ENCODE assay signal across 25 cellular contexts in the genomic region with DNA sequence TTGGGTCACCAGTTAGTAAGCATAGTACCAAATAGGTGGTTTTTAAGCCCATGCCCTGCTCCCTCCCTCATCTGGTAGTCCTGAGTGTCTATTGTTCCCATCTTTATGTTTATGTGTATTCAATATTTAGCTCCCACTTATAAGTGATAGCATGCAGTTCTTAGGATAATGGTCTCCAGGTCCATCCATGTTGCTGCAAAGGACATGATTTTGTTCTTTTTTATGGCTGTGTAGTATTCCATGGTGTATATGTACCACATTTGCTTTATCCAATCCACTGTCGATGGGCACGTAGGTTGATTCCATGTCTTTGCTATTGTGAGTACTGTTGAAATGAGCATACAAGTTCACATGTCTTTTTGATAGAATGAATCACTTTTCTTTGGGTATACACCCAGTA. TPM values are rescaled to one million over a fixed set of nuclear protein-coding genes. Genes with fewer than 3 reads are reported as not detected.
DNase-seq lines count a peak whose midpoint lies in the region; ATAC-seq, FAIRE-seq and TF ChIP-seq lines count a peak whose summit lies in the region.
"Had no signal": no experiment of that assay in that cellular context is flagged by ENCODE, and none has a peak within 500 bp of the region (broad histone marks: within the 10 kb centered on the region; RNA-seq: fewer than 3 reads in every experiment).

No MANE protein-coding gene starts in this region.

- 0% methylated on average over 2 of the region's 2 CpGs for WGBS in K562 (ENCODE audit: insufficient coverage, low coverage, missing lambda C conversion rate)

- H3F3A ChIP-seq in PC-9 (ENCODE audit: insufficient read depth, low read depth) (peaks cover 52% of the 10 kb centered on the region), MM.1S (ENCODE audit: insufficient read depth, low read length) (peaks cover under 1% of the 10 kb centered on the region; the same call in 1 of the 2 replicates)

- H3K27me3 Mint-ChIP-seq in activated naive CD8-positive, alpha-beta T cell treated with anti-CD3 and anti-CD28 coated beads, Interleukin-2, amount 50 U/mL, for 24 hours = no peaks in the 10 kb centered on the region
- H3K27me3 Mint-ChIP-seq in activated naive CD8-positive, alpha-beta T cell treated with anti-CD3 and anti-CD28 coated beads for 36 hours = no peaks in the 10 kb centered on the region
- H3K27me3 Mint-ChIP-seq: CD4-positive, CD25-positive, alpha-beta regulatory T cell had no signal

- H3K4me3 ChIP-seq in PC-9 = no peak overlapping the region
- H3K4me3 ChIP-seq in K562 = no peak overlapping the region
- no peak overlapping the region for H3K4me3 ChIP-seq in MM.1S (ENCODE audit: low read length)
- H3K4me3 ChIP-seq: GM23338, HAP-1 had no signal

- H3K27me3 ChIP-seq in PC-9 (ENCODE audit: insufficient read depth, low read depth) (no peaks in the 10 kb centered on the region), K562 (ENCODE audit: control insufficient read depth in 2 of 2, insufficient read depth in 2 of 2, low read length in 2 of 2) (peaks cover 10 to 17% of the 10 kb centered on the region in 2 experiments; a peak in 4 of 5 replicates), MM.1S (replicated peaks; ENCODE audit: insufficient read depth, low read length) (no peaks in the 10 kb centered on the region)
- H3K27me3 ChIP-seq: BE2C had no signal

- no peaks in the 10 kb centered on the region for H3K79me2 ChIP-seq in PC-9 (ENCODE audit: low read depth)
- H3K79me2 ChIP-seq in K562 (ENCODE audit: control insufficient read depth, insufficient read depth, low read length) = no peaks in the 10 kb centered on the region
- no peaks in the 10 kb centered on the region for H3K79me2 ChIP-seq in MM.1S (ENCODE audit: low read length)

- H3K27ac ChIP-seq in PC-9 (peak overlapping the region; percentile 93), K562 (ENCODE audit: extremely low read depth, low read depth, low read length) (no peak overlapping the region), MM.1S (ENCODE audit: low read length) (no peak overlapping the region)

- ATAC-seq in activated naive CD8-positive, alpha-beta T cell treated with anti-CD3 and anti-CD28 coated beads, Interleukin-2, amount 50 U/mL, for 24 hours = no peak
- ATAC-seq in K562 = no peak
- ATAC-seq: GM23338 had no signal

- BruUV-seq in PC-9 (replicated peaks; lab: Mats Ljungman, UMichigan) (no TSS peak), K562 (replicated peaks; lab: Mats Ljungman, UMichigan) (no TSS peak)

- peak overlapping the region; percentile 4 for H3K4me3 Mint-ChIP-seq in activated naive CD8-positive, alpha-beta T cell treated with anti-CD3 and anti-CD28 coated beads, Interleukin-2, amount 50 U/mL, for 24 hours
- no peak overlapping the region for H3K4me3 Mint-ChIP-seq in activated naive CD8-positive, alpha-beta T cell treated with anti-CD3 and anti-CD28 coated beads for 36 hours
- H3K4me3 Mint-ChIP-seq: CD4-positive, CD25-positive, alpha-beta regulatory T cell; GM23338 had no signal

- H3K27ac Mint-ChIP-seq in activated naive CD8-positive, alpha-beta T cell treated with anti-CD3 and anti-CD28 coated beads, Interleukin-2, amount 50 U/mL, for 24 hours = no peak overlapping the region
- no peak overlapping the region for H3K27ac Mint-ChIP-seq in activated naive CD8-positive, alpha-beta T cell treated with anti-CD3 and anti-CD28 coated beads for 36 hours
- H3K27ac Mint-ChIP-seq: GM23338 had no signal

- CTCF ChIA-PET in PC-9 (lab: Charles Lee) = no interaction called here
- CTCF ChIA-PET in K562 (lab: Yijun Ruan, JAX; ENCODE audit: low intra/inter-chr PET ratio) = no interaction called here

- no peak for DNase-seq in activated naive CD8-positive, alpha-beta T cell treated with anti-CD3 and anti-CD28 coated beads, Interleukin-2, amount 50 U/mL, for 24 hours
- DNase-seq in activated naive CD8-positive, alpha-beta T cell treated with anti-CD3 and anti-CD28 coated beads for 36 hours = no peak
- DNase-seq in PC-9 (no peak), K562 (ENCODE audit: extremely low read depth in 1 of 4, low spot score in 3 of 4) (no peak), MM.1S (no peak), SKM-1 treated with dmso at 0.1 percent for 144 hours (lab: John Stamatoyannopoulos, UW; ENCODE audit: unreplicated experiment) (no peak), D341Med (ENCODE audit: low spot score) (no peak)
- DNase-seq: BE2C; CD4-positive, CD25-positive, alpha-beta regulatory T cell; DMS153; Kasumi-1; NCI-H1048; NCI-H1417 treated with DMSO at 0.1 percent for 48 hours; NCI-H187; NCI-H446; SHP77; SW 1271 had no signal

- H3K9ac ChIP-seq in K562 (ENCODE audit: insufficient read depth in 1 of 2, low read depth in 2 of 2, low read length in 2 of 2) (no peak overlapping the region), MM.1S (ENCODE audit: low read length) (no peak overlapping the region)

- H3K9me3 ChIP-seq in PC-9 (ENCODE audit: insufficient read depth, low read depth) = no peaks in the 10 kb centered on the region; the same call in 1 of the 2 replicates
- no peaks in the 10 kb centered on the region for H3K9me3 ChIP-seq in K562 (replicated peaks; ENCODE audit: control insufficient read depth, insufficient read depth, low read depth, low read length)
- H3K9me3 ChIP-seq in MM.1S (replicated peaks; ENCODE audit: insufficient read depth, low read length) = no peaks in the 10 kb centered on the region
- H3K9me3 ChIP-seq: BE2C, HAP-1 had no signal

- H3K36me3 ChIP-seq in PC-9 (ENCODE audit: low read depth) (no peaks in the 10 kb centered on the region), K562 (ENCODE audit: control insufficient read depth, insufficient read depth, low read length) (no peaks in the 10 kb centered on the region), MM.1S (replicated peaks; ENCODE audit: insufficient read depth, low read length) (no peaks in the 10 kb centered on the region)
- H3K36me3 ChIP-seq: BE2C, HAP-1 had no signal

- no peaks in the 10 kb centered on the region for H3K9me1 ChIP-seq in K562 (ENCODE audit: control insufficient read depth, insufficient read depth, low read length)

- H3K4me2 ChIP-seq in PC-9 (peak overlapping the region; percentile 73), K562 (ENCODE audit: insufficient read depth, low read length) (no peak overlapping the region), MM.1S (ENCODE audit: low read depth, low read length) (no peak overlapping the region)
- H3K4me2 ChIP-seq: GM23338 had no signal

- TF ChIP-seq EP300 in K562 (IDR thresholded peaks at IDR 0.05; ENCODE audit: low read length) = no peak

- TF ChIP-seq CTCF in PC-9 (conservative IDR thresholded peaks at IDR 0.05) (no peak), K562 (IDR thresholded peaks at IDR 0.05 in 2 of 3, conservative IDR thresholded peaks at IDR 0.05 in 1 of 3; ENCODE audit: insufficient read depth in 2 of 3, low read depth in 1 of 3, low read length in 3 of 3) (no peak), MM.1S (IDR thresholded peaks at IDR 0.05; ENCODE audit: low read length) (no peak)

- no peaks in the 10 kb centered on the region for H4K20me1 ChIP-seq in PC-9 (ENCODE audit: insufficient read depth)
- H4K20me1 ChIP-seq in K562 (replicated peaks; ENCODE audit: control insufficient read depth, insufficient read depth, low read length) = no peaks in the 10 kb centered on the region
- no peaks in the 10 kb centered on the region for H4K20me1 ChIP-seq in MM.1S (ENCODE audit: insufficient read depth, low read length)

- no peak for TF ChIP-seq RAD21 in K562 (CRISPR knock-in tag; conservative IDR thresholded peaks at IDR 0.05 in 1 of 2, IDR thresholded peaks at IDR 0.05 in 1 of 2)

- H2AFZ ChIP-seq in PC-9 (no peak overlapping the region), K562 (ENCODE audit: low read depth, low read length) (no peak overlapping the region), MM.1S (ENCODE audit: low read length) (no peak overlapping the region)
- H2AFZ ChIP-seq: GM23338 had no signal

- no peak for TF ChIP-seq POLR2A in K562 (conservative IDR thresholded peaks at IDR 0.05)

- in situ Hi-C loops in K562 (cut with MboI) = no loop called here

- peaks cover 71% of the 10 kb centered on the region for H3K4me1 ChIP-seq in PC-9 (replicated peaks; ENCODE audit: insufficient read depth)
- H3K4me1 ChIP-seq in K562 (replicated peaks in 1 of 2; ENCODE audit: control insufficient read depth in 2 of 2, insufficient read depth in 2 of 2, low read length in 2 of 2) = no peaks in the 10 kb centered on the region
- H3K4me1 ChIP-seq in MM.1S (ENCODE audit: low read length) = peaks cover 18% of the 10 kb centered on the region
- H3K4me1 ChIP-seq: HAP-1 had no signal

- H3K9me3 Mint-ChIP-seq in activated naive CD8-positive, alpha-beta T cell treated with anti-CD3 and anti-CD28 coated beads, Interleukin-2, amount 50 U/mL, for 24 hours = no peaks in the 10 kb centered on the region
- no peaks in the 10 kb centered on the region for H3K9me3 Mint-ChIP-seq in activated naive CD8-positive, alpha-beta T cell treated with anti-CD3 and anti-CD28 coated beads for 36 hours
- H3K9me3 Mint-ChIP-seq: CD4-positive, CD25-positive, alpha-beta regulatory T cell; GM23338 had no signal

- H3K36me3 Mint-ChIP-seq in activated naive CD8-positive, alpha-beta T cell treated with anti-CD3 and anti-CD28 coated beads, Interleukin-2, amount 50 U/mL, for 24 hours (ENCODE audit: low read depth) = no peaks in the 10 kb centered on the region
- no peaks in the 10 kb centered on the region for H3K36me3 Mint-ChIP-seq in activated naive CD8-positive, alpha-beta T cell treated with anti-CD3 and anti-CD28 coated beads for 36 hours
- H3K36me3 Mint-ChIP-seq: CD4-positive, CD25-positive, alpha-beta regulatory T cell had no signal

- POLR2A ChIA-PET in PC-9 (lab: Charles Lee; ENCODE audit: unreplicated experiment) (interaction anchor here (0.7 kb wide), 1 partner anchor 1257 kb away, joined by 3 read pairs; no protein-coding TSS in a partner anchor), K562 (lab: Yijun Ruan, JAX) (interaction anchor here (0.6 kb wide), 1 partner anchor 116 kb away, joined by 3 read pairs; no protein-coding TSS in a partner anchor)

- intact Hi-C loops in PC-9 (cut with micrococcal nuclease; ENCODE audit: unreplicated experiment) (loop anchor here (2.0 to 10.0 kb wide), 2 partner anchors 16 to 134 kb away; no protein-coding TSS in a partner anchor), K562 (cut with micrococcal nuclease) (loop anchor here (10.0 kb wide), 1 partner anchor 234 kb away; no protein-coding TSS in a partner anchor)

- peaks cover 38% of the 10 kb centered on the region for H3K4me1 Mint-ChIP-seq in activated naive CD8-positive, alpha-beta T cell treated with anti-CD3 and anti-CD28 coated beads, Interleukin-2, amount 50 U/mL, for 24 hours
- peaks cover 37% of the 10 kb centered on the region for H3K4me1 Mint-ChIP-seq in activated naive CD8-positive, alpha-beta T cell treated with anti-CD3 and anti-CD28 coated beads for 36 hours

- no peak for FAIRE-seq in K562 (lab: Jason Lieb, UNC)
- FAIRE-seq: GM12891 had no signal

- H3K9me2 ChIP-seq in PC-9 (ENCODE audit: insufficient read depth) = no peaks in the 10 kb centered on the region
- no peaks in the 10 kb centered on the region for H3K9me2 ChIP-seq in MM.1S (replicated peaks; ENCODE audit: insufficient read depth, low read length)

RNA-seq across cellular contexts. Expression of gene SYTL2, which starts 18.2 kb away (rescaled TPM):
- total RNA-seq in activated naive CD8-positive, alpha-beta T cell treated with anti-CD3 and anti-CD28 coated beads for 36 hours = 1 to 10 TPM; 5.8 to 7.6 TPM
- total RNA-seq in PC-9 (2021) (13.3 and 16.0 TPM in 2 replicates), K562 (2014; rRNA removed) (0.05 and 0.33 TPM in 2 replicates), K562 (2014; rRNA removed; fragmentation: Illumina TruSeq; extraction: Trizol) (0.26 and 0.55 TPM in 2 replicates), K562 (2015; rRNA removed; fragmentation: Illumina TruSeq; extraction: Trizol) (0.30 and 0.43 TPM in 2 replicates), K562 (2021) (0.35 and 0.36 TPM in 2 replicates)
- total RNA-seq in K562 (2011; cell fraction: chromatin; rRNA removed; ENCODE audit: low replicate concordance) = 0.37 and 0.46 TPM in 2 replicates
- 0.79 TPM in 1 of 2 replicates, not detected in the other for total RNA-seq in K562 (2011; cell fraction: nucleolus; rRNA removed)
- total RNA-seq in K562 (2011; cell fraction: nucleoplasm; rRNA removed) = 0.66 and 1.2 TPM in 2 replicates
- polyA plus RNA-seq in K562 (2011; rRNA removed) (0.38 and 0.57 TPM in 2 replicates), K562 (2014; fragmentation: Illumina TruSeq; extraction: Trizol) (0.17 and 0.42 TPM in 2 replicates), K562 (2014; fragmentation: Nextera tagmentation; extraction: Ambion mirVana) (under 1 TPM; 0.06 to 0.07 TPM), K562 (2014; rRNA removed) (0.13 and 0.19 TPM in 2 replicates)
- 0.04 TPM in 2 replicates for polyA plus RNA-seq in K562 (2011; cell fraction: cytosol; rRNA removed)
- 0.67 and 0.91 TPM in 2 replicates for polyA plus RNA-seq in K562 (2011; cell fraction: nucleus; rRNA removed)
- polyA plus RNA-seq in K562 (2012) = 0.30 and 0.36 TPM in 2 replicates
- 0.42 and 0.60 TPM in 2 replicates for polyA minus RNA-seq in K562 (2011; rRNA and poly(A)+ RNA removed)
- not detected in 2 replicates for polyA minus RNA-seq in K562 (2011; cell fraction: cytosol; rRNA and poly(A)+ RNA removed)
- 0.40 and 1.1 TPM in 2 replicates for polyA minus RNA-seq in K562 (2011; cell fraction: nucleus; rRNA and poly(A)+ RNA removed)

RNA-seq across cellular contexts. Expression of gene CCDC83, which starts 26.0 kb away (rescaled TPM):
- total RNA-seq in activated naive CD8-positive, alpha-beta T cell treated with anti-CD3 and anti-CD28 coated beads for 36 hours = not detected
- total RNA-seq in PC-9 (2021) = not detected in 2 replicates
- total RNA-seq in K562 (2011; cell fraction: chromatin; rRNA removed; ENCODE audit: low replicate concordance) = not detected in 2 replicates
- not detected in 2 replicates for total RNA-seq in K562 (2011; cell fraction: nucleolus; rRNA removed)
- not detected in 2 replicates for total RNA-seq in K562 (2011; cell fraction: nucleoplasm; rRNA removed)
- total RNA-seq in K562 (2014; rRNA removed) = not detected in 2 replicates
- total RNA-seq in K562 (2014; rRNA removed; fragmentation: Illumina TruSeq; extraction: Trizol) = not detected in 2 replicates
- not detected in 2 replicates for total RNA-seq in K562 (2015; rRNA removed; fragmentation: Illumina TruSeq; extraction: Trizol)
- not detected in 2 replicates for total RNA-seq in K562 (2021)
- polyA plus RNA-seq in K562 (2011; rRNA removed) = not detected in 2 replicates
- not detected in 2 replicates for polyA plus RNA-seq in K562 (2011; cell fraction: cytosol; rRNA removed)
- not detected in 2 replicates for polyA plus RNA-seq in K562 (2011; cell fraction: nucleus; rRNA removed)
- not detected in 2 replicates for polyA plus RNA-seq in K562 (2012)
- not detected in 2 replicates for polyA plus RNA-seq in K562 (2014; fragmentation: Illumina TruSeq; extraction: Trizol)
- polyA plus RNA-seq in K562 (2014; fragmentation: Nextera tagmentation; extraction: Ambion mirVana) = not detected
- polyA plus RNA-seq in K562 (2014; rRNA removed) = not detected in 2 replicates
- polyA minus RNA-seq in K562 (2011; rRNA and poly(A)+ RNA removed) = not detected in 2 replicates
- polyA minus RNA-seq in K562 (2011; cell fraction: cytosol; rRNA and poly(A)+ RNA removed) = not detected in 2 replicates
- polyA minus RNA-seq in K562 (2011; cell fraction: nucleus; rRNA and poly(A)+ RNA removed) = not detected in 2 replicates
- total RNA-seq: A673; CD4-positive, CD25-positive, alpha-beta regulatory T cell; G401; GM23338; MCF 10A; OCI-LY7; RPMI7951 had no signal
- polyA plus RNA-seq: CD4-positive, CD25-positive, alpha-beta regulatory T cell; GM23338 had no signal
